1 cellular context compared by ENCODE assay signal in genomic region chr15:39787479-39787878, GRCh38.
TF ChIP-seq lines count a peak whose summit lies in the region.

No MANE protein-coding gene starts in this region.

TF ChIP-seq in IMR-90, 13 proteins besides CTCF, POLR2A, EP300 and RAD21:
- TF ChIP-seq NFE2L2 (IDR thresholded peaks at IDR 0.05; ENCODE audit: low read depth, low read length) (no peak), SMC3 (IDR thresholded peaks at IDR 0.05; ENCODE audit: low read depth, low read length) (no peak), MXI1 (IDR thresholded peaks at IDR 0.05; ENCODE audit: borderline replicate concordance, low read depth, low read length) (no peak), CHD1 (IDR thresholded peaks at IDR 0.05; ENCODE audit: low read depth, low read length) (no peak), MAFK (IDR thresholded peaks at IDR 0.05; ENCODE audit: low read depth, low read length) (no peak), RFX5 (IDR thresholded peaks at IDR 0.05; ENCODE audit: low read depth, low read length) (no peak), MAZ (IDR thresholded peaks at IDR 0.05; ENCODE audit: borderline replicate concordance, low read depth, low read length) (no peak), ELK1 (IDR thresholded peaks at IDR 0.05; ENCODE audit: borderline replicate concordance, low read depth, low read length) (no peak), CEBPB (IDR thresholded peaks at IDR 0.05; ENCODE audit: low read depth, low read length) (no peak), RCOR1 (IDR thresholded peaks at IDR 0.05; ENCODE audit: insufficient replicate concordance, low read length) (no peak), USF2 (IDR thresholded peaks at IDR 0.05; ENCODE audit: low read depth, low read length) (no peak)
